1 cellular context compared by ENCODE assay signal in the genomic region with DNA sequence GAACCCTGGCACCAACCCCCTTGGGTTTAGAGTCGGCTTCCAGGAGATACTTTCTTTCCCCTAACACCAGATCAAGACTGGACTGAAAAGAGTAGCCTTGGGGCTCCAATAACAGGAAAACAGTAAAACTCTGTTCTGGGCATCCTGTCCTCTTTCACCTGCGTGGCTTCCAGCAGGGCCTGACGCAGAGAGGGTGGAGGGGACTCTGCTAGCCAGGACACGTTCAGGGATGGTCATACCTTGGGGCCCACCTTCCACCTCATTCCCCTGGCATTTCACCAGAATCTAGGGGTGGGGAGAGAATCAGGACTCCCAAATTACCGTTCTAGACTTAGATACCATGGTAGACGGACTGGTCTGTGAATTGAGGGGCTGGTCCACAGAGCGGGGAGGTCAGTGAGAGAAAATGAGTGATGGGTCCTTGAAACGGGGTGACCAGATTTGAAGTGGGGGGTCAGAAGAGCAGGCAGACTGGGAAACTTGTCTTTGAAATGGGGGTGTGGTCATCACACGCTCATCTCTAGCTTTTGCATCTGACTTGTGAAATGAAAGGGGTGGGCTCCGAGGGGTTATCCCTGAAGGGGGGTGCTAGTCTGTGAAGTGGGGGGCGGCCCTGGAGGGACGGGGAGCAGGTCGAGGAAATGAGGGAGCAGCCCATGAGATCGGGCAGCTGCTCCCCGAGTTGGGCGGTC.
TF ChIP-seq lines count a peak whose summit lies in the region.

No MANE protein-coding gene starts in this region.

TF ChIP-seq in HCT116, 20 proteins besides CTCF, POLR2A, EP300 and RAD21:
- TF ChIP-seq SP1 (IDR thresholded peaks at IDR 0.05; ENCODE audit: low read depth) (no peak), TCF7L2 (IDR thresholded peaks at IDR 0.05; ENCODE audit: borderline replicate concordance, extremely low read depth, insufficient read depth, insufficient read length) (no peak), CBX3 (IDR thresholded peaks at IDR 0.05; ENCODE audit: low read depth) (no peak), EZH2 (IDR thresholded peaks at IDR 0.05) (no peak), EZH2phosphoT487 (IDR thresholded peaks at IDR 0.05; ENCODE audit: borderline replicate concordance) (no peak), FOSL1 (IDR thresholded peaks at IDR 0.05; ENCODE audit: low read depth) (no peak), EGR1 (IDR thresholded peaks at IDR 0.05; ENCODE audit: low read depth) (no peak), JUND (IDR thresholded peaks at IDR 0.05) (no peak)
